ENCODE assay signal across 12 cellular contexts in the genomic region with DNA sequence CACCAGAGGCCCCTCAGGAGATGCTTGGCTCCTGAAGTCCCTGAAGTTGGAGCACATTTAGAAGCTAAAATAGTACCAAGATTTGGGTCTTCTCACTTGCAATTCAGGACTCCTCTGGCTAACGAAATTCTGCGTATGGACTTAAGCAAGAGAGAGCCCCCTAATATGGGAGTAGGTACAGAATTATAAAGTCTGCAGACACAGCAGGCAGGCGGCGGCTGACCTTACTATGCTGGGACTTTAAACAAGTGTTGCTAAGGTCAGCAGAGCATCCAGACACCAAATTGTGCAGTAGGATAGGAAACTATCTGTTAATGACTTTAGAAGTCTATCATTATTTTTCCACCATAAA.
DNase-seq lines count a peak whose midpoint lies in the region; ATAC-seq, FAIRE-seq and TF ChIP-seq lines count a peak whose summit lies in the region.
"Had no signal": no experiment of that assay in that cellular context is flagged by ENCODE, and none has a peak within 500 bp of the region (broad histone marks: within the 10 kb centered on the region; RNA-seq: fewer than 3 reads in every experiment).

No MANE protein-coding gene starts in this region.

- H3K4me3 ChIP-seq in A549 (no peak overlapping the region), DOHH2 (ENCODE audit: low read length) (no peak overlapping the region)

- H3K4me1 ChIP-seq in A549 (0 out of 3 replicates have a peak, but pooled peaks cover 3% of the 10 kb centered on the region), DOHH2 (ENCODE audit: control insufficient read depth, low read length) (peaks cover 28% of the 10 kb centered on the region)

- no peaks in the 10 kb centered on the region for H3K9me3 ChIP-seq in A549
- no peaks in the 10 kb centered on the region for H3K9me3 ChIP-seq in DOHH2 (ENCODE audit: control insufficient read depth, insufficient read depth, low read length)

- CTCF ChIA-PET in A549 (lab: Yijun Ruan, JAX), result interaction anchor here (0.6 to 3.8 kb wide), 61 partner anchors 9 to 999 kb away, joined by 3 to 33 read pairs (median 4); a partner anchor contains a TSS

- WGBS in A549 (ENCODE audit: missing lambda C conversion rate), result 51% methylated on average over 4 of the region's 4 CpGs

- FAIRE-seq in A549 (lab: Jason Lieb, UNC), result no peak

- H3K4me3 Mint-ChIP-seq in mesothelial cell of epicardium, result no peak overlapping the region
- H3K4me3 Mint-ChIP-seq: B cell; CD8-positive, alpha-beta memory T cell had no signal

- TF ChIP-seq CTCF in A549 (IDR thresholded peaks at IDR 0.05) (no peak), DOHH2 (IDR thresholded peaks at IDR 0.05; ENCODE audit: low read depth, low read length, poor library complexity, severe bottlenecking) (no peak), mesothelial cell of epicardium (IDR thresholded peaks at IDR 0.05; ENCODE audit: unreplicated experiment) (no peak)

- ATAC-seq in A549, result no peak
- ATAC-seq in GM19328 (IDR thresholded peaks at IDR 0.05; ENCODE audit: unreplicated experiment), result no peak
- no peak for ATAC-seq in GM21390 (IDR thresholded peaks at IDR 0.05; ENCODE audit: unreplicated experiment)

- no peaks in the 10 kb centered on the region for H3K79me2 ChIP-seq in DOHH2 (ENCODE audit: control insufficient read depth, low read length)

- no peak for TF ChIP-seq EP300 in A549 (IDR thresholded peaks at IDR 0.05)

- peaks cover 7% of the 10 kb centered on the region for H3K27me3 Mint-ChIP-seq in mesothelial cell of epicardium (ENCODE audit: low read depth)

- no peak for DNase-seq in A549 (ENCODE audit: low read depth in 1 of 2, low spot score in 1 of 2)
- no peak for DNase-seq in mesothelial cell of epicardium (ENCODE audit: low spot score in 2 of 2, unreplicated experiment in 2 of 2)
- DNase-seq in glomerular visceral epithelial cell (ENCODE audit: extremely low spot score), result no peak
- DNase-seq in activated T-cell treated with anti-CD3 and anti-CD28 coated beads, Interleukin-2, amount 50 U/mL, for 1 hour, result no peak
- DNase-seq: NCI-H2081 treated with DMSO at 0.1 percent for 48 hours had no signal

- H3K9me3 Mint-ChIP-seq in mesothelial cell of epicardium, result peaks cover 7% of the 10 kb centered on the region
- H3K9me3 Mint-ChIP-seq: CD8-positive, alpha-beta memory T cell; HFFc6 had no signal

- TF ChIP-seq RAD21 in A549 (conservative IDR thresholded peaks at IDR 0.05 in 1 of 2, IDR thresholded peaks at IDR 0.05 in 1 of 2), result no peak

- H3K27ac ChIP-seq in A549 (no peak overlapping the region), DOHH2 (ENCODE audit: low read depth, low read length) (no peak overlapping the region), angular gyrus (ENCODE audit: low read depth, low read length) (peak overlapping the region; percentile 60)

- POLR2A ChIA-PET in A549 (lab: Yijun Ruan, JAX), result no interaction called here

- peak overlapping the region; percentile 56 for H3K27ac Mint-ChIP-seq in mesothelial cell of epicardium
- H3K27ac Mint-ChIP-seq: B cell; CD8-positive, alpha-beta memory T cell; HFFc6 had no signal

- H3K36me3 ChIP-seq in DOHH2 (ENCODE audit: control insufficient read depth, low read length), result no peaks in the 10 kb centered on the region

- H4K20me1 ChIP-seq in DOHH2 (ENCODE audit: control insufficient read depth, insufficient read depth, low read depth, low read length), result no peaks in the 10 kb centered on the region

- peaks cover 1% of the 10 kb centered on the region for H3K36me3 Mint-ChIP-seq in mesothelial cell of epicardium
- H3K36me3 Mint-ChIP-seq: CD8-positive, alpha-beta memory T cell had no signal

- H3K27me3 ChIP-seq in DOHH2 (ENCODE audit: control insufficient read depth, low read length), result no peaks in the 10 kb centered on the region

- TF ChIP-seq POLR2A in A549 (IDR thresholded peaks at IDR 0.05; ENCODE audit: low read length), result no peak

- H3K4me2 ChIP-seq in A549, result peak overlapping the region; percentile 48; the same call in 2 of the 3 replicates
- H3K4me2 ChIP-seq in DOHH2 (ENCODE audit: low read length), result 0 out of 2 replicates have a peak overlapping the region, but pooled peaks have one; percentile 1

- no peaks in the 10 kb centered on the region for H3K9me2 ChIP-seq in DOHH2 (replicated peaks; ENCODE audit: control insufficient read depth, low read length)

- H3F3A ChIP-seq in DOHH2 (ENCODE audit: control insufficient read depth, insufficient read depth), result no peaks in the 10 kb centered on the region

- H3K4me1 Mint-ChIP-seq in mesothelial cell of epicardium, result peaks cover 17% of the 10 kb centered on the region
- H3K4me1 Mint-ChIP-seq: B cell had no signal

TF ChIP-seq in A549, 52 proteins besides CTCF, POLR2A, EP300 and RAD21:
- TF ChIP-seq CEBPB (IDR thresholded peaks at IDR 0.05) (no peak), ZC3H11A (IDR thresholded peaks at IDR 0.05) (no peak), ESRRA (IDR thresholded peaks at IDR 0.05; ENCODE audit: borderline replicate concordance, low read length) (no peak), HDAC2 (IDR thresholded peaks at IDR 0.05) (no peak), PHF8 (IDR thresholded peaks at IDR 0.05; ENCODE audit: borderline replicate concordance, low read depth) (no peak), FOSL2 (IDR thresholded peaks at IDR 0.05) (no peak), FOSL2 (CRISPR knock-in tag; IDR thresholded peaks at IDR 0.05) (no peak)
- TF ChIP-seq, protein P1, sequence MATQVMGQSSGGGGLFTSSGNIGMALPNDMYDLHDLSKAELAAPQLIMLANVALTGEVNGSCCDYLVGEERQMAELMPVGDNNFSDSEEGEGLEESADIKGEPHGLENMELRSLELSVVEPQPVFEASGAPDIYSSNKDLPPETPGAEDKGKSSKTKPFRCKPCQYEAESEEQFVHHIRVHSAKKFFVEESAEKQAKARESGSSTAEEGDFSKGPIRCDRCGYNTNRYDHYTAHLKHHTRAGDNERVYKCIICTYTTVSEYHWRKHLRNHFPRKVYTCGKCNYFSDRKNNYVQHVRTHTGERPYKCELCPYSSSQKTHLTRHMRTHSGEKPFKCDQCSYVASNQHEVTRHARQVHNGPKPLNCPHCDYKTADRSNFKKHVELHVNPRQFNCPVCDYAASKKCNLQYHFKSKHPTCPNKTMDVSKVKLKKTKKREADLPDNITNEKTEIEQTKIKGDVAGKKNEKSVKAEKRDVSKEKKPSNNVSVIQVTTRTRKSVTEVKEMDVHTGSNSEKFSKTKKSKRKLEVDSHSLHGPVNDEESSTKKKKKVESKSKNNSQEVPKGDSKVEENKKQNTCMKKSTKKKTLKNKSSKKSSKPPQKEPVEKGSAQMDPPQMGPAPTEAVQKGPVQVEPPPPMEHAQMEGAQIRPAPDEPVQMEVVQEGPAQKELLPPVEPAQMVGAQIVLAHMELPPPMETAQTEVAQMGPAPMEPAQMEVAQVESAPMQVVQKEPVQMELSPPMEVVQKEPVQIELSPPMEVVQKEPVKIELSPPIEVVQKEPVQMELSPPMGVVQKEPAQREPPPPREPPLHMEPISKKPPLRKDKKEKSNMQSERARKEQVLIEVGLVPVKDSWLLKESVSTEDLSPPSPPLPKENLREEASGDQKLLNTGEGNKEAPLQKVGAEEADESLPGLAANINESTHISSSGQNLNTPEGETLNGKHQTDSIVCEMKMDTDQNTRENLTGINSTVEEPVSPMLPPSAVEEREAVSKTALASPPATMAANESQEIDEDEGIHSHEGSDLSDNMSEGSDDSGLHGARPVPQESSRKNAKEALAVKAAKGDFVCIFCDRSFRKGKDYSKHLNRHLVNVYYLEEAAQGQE (IDR thresholded peaks at IDR 0.05), result no peak
- TF ChIP-seq, protein P2, sequence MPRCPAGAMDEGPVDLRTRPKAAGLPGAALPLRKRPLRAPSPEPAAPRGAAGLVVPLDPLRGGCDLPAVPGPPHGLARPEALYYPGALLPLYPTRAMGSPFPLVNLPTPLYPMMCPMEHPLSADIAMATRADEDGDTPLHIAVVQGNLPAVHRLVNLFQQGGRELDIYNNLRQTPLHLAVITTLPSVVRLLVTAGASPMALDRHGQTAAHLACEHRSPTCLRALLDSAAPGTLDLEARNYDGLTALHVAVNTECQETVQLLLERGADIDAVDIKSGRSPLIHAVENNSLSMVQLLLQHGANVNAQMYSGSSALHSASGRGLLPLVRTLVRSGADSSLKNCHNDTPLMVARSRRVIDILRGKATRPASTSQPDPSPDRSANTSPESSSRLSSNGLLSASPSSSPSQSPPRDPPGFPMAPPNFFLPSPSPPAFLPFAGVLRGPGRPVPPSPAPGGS (IDR thresholded peaks at IDR 0.05), result no peak
